ENCODE assay signal across 29 cellular contexts in genomic region chr10:35555962-35556930, GRCh38. TPM values are rescaled to one million over a fixed set of nuclear protein-coding genes. Genes with fewer than 3 reads are reported as not detected.
DNase-seq lines count a peak whose midpoint lies in the region; ATAC-seq and TF ChIP-seq lines count a peak whose summit lies in the region.
"Had no signal": no experiment of that assay in that cellular context is flagged by ENCODE, and none has a peak within 500 bp of the region (broad histone marks: within the 10 kb centered on the region; RNA-seq: fewer than 3 reads in every experiment).

No MANE protein-coding gene starts in this region.

- peak overlapping the region; percentile 5 for H3K4me2 ChIP-seq in mammary epithelial cell (ENCODE audit: insufficient read depth, low read depth, low read length)
- H3K4me2 ChIP-seq: A549 had no signal

- no peak overlapping the region for H2AFZ ChIP-seq in mammary epithelial cell (ENCODE audit: low read depth, low read length)

- in situ Hi-C loops in mammary epithelial cell (cut with MboI; ENCODE audit: low sequenced_read_pairs in 2 of 2) = loop anchor here (25.0 kb wide), 2 partner anchors 319 to 444 kb away; no protein-coding TSS in a partner anchor

- no TSS peak for BruUV-seq in mammary epithelial cell (replicated peaks; lab: Mats Ljungman, UMichigan)

- CTCF ChIA-PET in mammary epithelial cell (lab: Charles Lee; ENCODE audit: low non-redundant PET) = interaction anchor here (0.6 kb wide), 1 partner anchor 159 kb away, joined by 3 read pairs; no protein-coding TSS in a partner anchor

- no peaks in the 10 kb centered on the region for H3K27me3 ChIP-seq in mammary epithelial cell (ENCODE audit: insufficient read depth, low read length)
- H3K27me3 ChIP-seq: ovary, vagina had no signal

- H3K9ac ChIP-seq in mammary epithelial cell (ENCODE audit: insufficient read depth, low read length) = no peak overlapping the region

- no peak overlapping the region for H3K4me3 ChIP-seq in mammary epithelial cell (replicated peaks in 1 of 3; ENCODE audit: insufficient read depth in 1 of 3, low read depth in 2 of 3, low read length in 3 of 3)
- H3K4me3 ChIP-seq: A549, ovary, thoracic aorta, vagina had no signal

- H3K9me3 ChIP-seq in mammary epithelial cell (replicated peaks; ENCODE audit: insufficient read depth, low read length) = no peaks in the 10 kb centered on the region
- H3K9me3 ChIP-seq: A549, ovary, thoracic aorta, vagina had no signal

- H3K4me1 ChIP-seq in mammary epithelial cell (ENCODE audit: insufficient read depth, low read length) = peaks cover 13% of the 10 kb centered on the region
- H3K4me1 ChIP-seq: vagina had no signal

- DNase-seq in EL (peak; percentile 23), M059J (ENCODE audit: low read depth) (peak; percentile 81), mammary epithelial cell (peak; percentile 10), kidney tubule cell (ENCODE audit: low spot score) (peak; percentile 49), mesenteric fat pad (ENCODE audit: low spot score) (no peak), NCI-H1092 treated with DMSO at 0.1 percent for 48 hours (lab: John Stamatoyannopoulos, UW) (no peak), epidermal melanocyte (ENCODE audit: insufficient read length, low spot score) (no peak)
- DNase-seq: activated CD4-positive, CD25-positive, alpha-beta regulatory T cell; activated gamma-delta T cell treated with Interleukin-2 at 50 U/mL for 16 hours; activated T-cell treated with anti-CD3 and anti-CD28 coated beads, Interleukin-2, amount 50 U/mL, for 4 hours; CD4-positive, alpha-beta memory T cell; H9; NCI-H146; NCI-H2107; NCI-H82; ovary; small intestine; stimulated activated naive CD4-positive, alpha-beta T cell treated with Interleukin-2 at 50 U/mL for 16 hours had no signal

- dilution Hi-C loops in mammary epithelial cell (cut with HindIII; ENCODE audit: low sequenced_read_pairs) = no loop called here

- H3K36me3 ChIP-seq in mammary epithelial cell (ENCODE audit: insufficient read depth, low read length) = no peaks in the 10 kb centered on the region
- H3K36me3 ChIP-seq: ovary had no signal

- WGBS in mammary epithelial cell (ENCODE audit: low coverage, missing lambda C conversion rate) = 37% methylated on average over 6 of the region's 6 CpGs

- H4K20me1 ChIP-seq in mammary epithelial cell (ENCODE audit: insufficient read depth, low read length) = no peaks in the 10 kb centered on the region

- TF ChIP-seq CTCF in mammary epithelial cell (conservative IDR thresholded peaks at IDR 0.05 in 1 of 2, IDR thresholded peaks at IDR 0.05 in 1 of 2; ENCODE audit: extremely low read depth in 1 of 2, insufficient read depth in 1 of 2, low read depth in 1 of 2, low read length in 2 of 2) = no peak

- H3K27ac ChIP-seq in mammary epithelial cell (ENCODE audit: insufficient read depth, low read depth, low read length) = no peak overlapping the region
- H3K27ac ChIP-seq: A549, HL-60, ovary, thoracic aorta, vagina had no signal

- ATAC-seq in GM21619 (IDR thresholded peaks at IDR 0.05; ENCODE audit: unreplicated experiment) = no peak
- ATAC-seq: activated T-cell treated with anti-CD3 and anti-CD28 coated beads, Interleukin-2, amount 50 U/mL, for 4 hours; left lobe of liver had no signal

- no peaks in the 10 kb centered on the region for H3K79me2 ChIP-seq in mammary epithelial cell (ENCODE audit: insufficient read depth, low read length)

- intact Hi-C loops in mammary epithelial cell (cut with micrococcal nuclease) = no loop called here

RNA-seq across cellular contexts. Expression of gene GJD4, which starts 48.9 kb away (rescaled TPM):
- not detected in 2 replicates for total RNA-seq in M059J (2014; rRNA removed; shearing (Covaris generic))
- not detected for total RNA-seq in mammary epithelial cell
- not detected for polyA plus RNA-seq in mammary epithelial cell
- polyA minus RNA-seq in mammary epithelial cell = not detected
- total RNA-seq in mesenteric fat pad = not detected
- total RNA-seq: activated T-cell treated with anti-CD3 and anti-CD28 coated beads, Interleukin-2, amount 50 U/mL, for 4 hours; chondrocyte; epithelial cell of proximal tubule; H9; left lobe of liver; neural crest cell; ovary; RPMI7951; T-helper 1 cell treated with Interleukin-12 subunit alpha and Interleukin-12 subunit beta and Interleukin-4 antibody, amounts not matched to agents 30 ng/mL and 1 ng/mL, for 36 hours; thoracic aorta; vagina had no signal
- polyA plus RNA-seq: A549; CD4-positive, alpha-beta memory T cell; ovary had no signal

Comparison
In these comparisons a context has a peak if more than half of its experiments do, and no peak if none do; other contexts are left out.
1. DNase-seq: peak in EL (single experiment), M059J (single experiment), mammary epithelial cell (single experiment) and kidney tubule cell (single experiment); none in mesenteric fat pad (single experiment), NCI-H1092 treated with DMSO at 0.1 percent for 48 hours (single experiment) and epidermal melanocyte (single experiment).